8 cellular contexts compared by ENCODE assay signal in the genomic region with DNA sequence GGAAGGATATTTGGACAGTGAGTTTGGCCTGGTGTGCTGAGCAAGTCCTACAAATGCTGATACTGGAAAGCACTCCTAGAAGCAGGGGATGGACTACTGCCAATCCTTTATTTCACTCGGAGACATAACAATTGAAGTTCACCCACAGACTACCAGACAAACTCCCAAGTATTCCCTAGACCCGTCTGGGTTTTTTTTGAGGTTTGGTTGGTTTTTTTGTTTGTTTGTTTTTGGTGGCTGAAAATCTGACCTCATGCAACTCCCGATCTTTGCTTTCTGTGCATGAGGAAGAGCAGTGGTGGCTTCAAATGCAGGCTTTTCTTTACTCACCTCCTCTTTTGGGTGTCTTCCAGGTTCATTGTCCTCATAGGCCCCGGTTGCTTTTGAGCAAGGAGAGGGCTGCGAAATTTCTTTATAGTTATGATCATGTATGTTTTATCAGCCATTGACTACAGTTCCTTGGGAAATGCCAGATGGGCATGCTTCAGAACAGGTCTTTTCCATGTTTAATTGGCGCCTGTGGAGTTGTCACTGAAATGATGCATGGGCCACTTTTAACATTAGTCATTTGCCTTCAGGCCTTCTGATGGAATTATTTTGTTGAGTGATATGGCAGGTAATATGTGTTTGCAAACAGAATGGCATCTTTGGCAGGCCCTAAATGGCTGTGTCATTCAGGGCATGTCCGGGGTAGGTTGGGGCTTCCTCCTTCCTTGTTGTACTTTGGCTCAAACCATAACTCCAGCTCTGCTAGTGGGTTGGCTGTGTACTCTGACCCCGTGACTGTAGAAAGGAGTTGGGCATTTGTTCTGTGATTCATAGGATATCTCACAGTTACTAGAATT. TPM values are rescaled to one million over a fixed set of nuclear protein-coding genes. Genes with fewer than 3 reads are reported as not detected.
DNase-seq lines count a peak whose midpoint lies in the region; ATAC-seq and TF ChIP-seq lines count a peak whose summit lies in the region.

No MANE protein-coding gene starts in this region.

- no peak overlapping the region for H2AK5ac ChIP-seq in IMR-90 (ENCODE audit: low read depth, low read length)

- no peak overlapping the region for H4K8ac ChIP-seq in IMR-90 (ENCODE audit: low read depth in 2 of 2, low read length in 2 of 2)

- no TSS peak for BruUV-seq in IMR-90 (replicated peaks; lab: Mats Ljungman, UMichigan)

- no peaks in the 10 kb centered on the region; a peak in 1 of 4 replicates for H3K79me1 ChIP-seq in IMR-90 (ENCODE audit: low read depth in 1 of 2, low read length in 2 of 2)

- no peak overlapping the region for H3K23ac ChIP-seq in IMR-90 (ENCODE audit: low read depth, low read length)

- 100% methylated on average over 1 of the region's 8 CpGs; no CpG with 5 or more reads in 1 of the 2 experiments for WGBS in IMR-90 (ENCODE audit: extremely low coverage in 2 of 2, insufficient read length in 1 of 2), 2 experiments

- intact Hi-C loops in IMR-90 (cut with micrococcal nuclease), result no loop called here

- dilution Hi-C loops in IMR-90 (cut with HindIII; ENCODE audit: low sequenced_read_pairs, unreplicated experiment), result no loop called here

- H4K5ac ChIP-seq in IMR-90 (ENCODE audit: low read depth, low read length), result no peak overlapping the region

- H3K9ac ChIP-seq in IMR-90 (ENCODE audit: low read depth, low read length), result no peak overlapping the region

- H3K27me3 ChIP-seq in IMR-90 (ENCODE audit: control insufficient read depth, insufficient read depth, low read length), result peaks cover 4% of the 10 kb centered on the region

- peak overlapping the region; percentile 89 to 100 (median 98) for H3K27ac Mint-ChIP-seq in naive thymus-derived CD8-positive, alpha-beta T cell

- DNase-seq in IMR-90 (no peak), amniotic epithelial cell (ENCODE audit: low read depth) (peak; percentile 12), occipital lobe (lab: John Stamatoyannopoulos, UW) (no peak), COLO668 (lab: John Stamatoyannopoulos, UW; ENCODE audit: unreplicated experiment) (no peak), cerebellum (ENCODE audit: low spot score) (no peak)
- DNase-seq in naive thymus-derived CD8-positive, alpha-beta T cell, result no peak

- no peak overlapping the region for H3K14ac ChIP-seq in IMR-90 (replicated peaks; ENCODE audit: low read depth, low read length)

- in situ Hi-C loops in IMR-90 (cut with MboI; ENCODE audit: low sequenced_read_pairs), result no loop called here

- H3K4me3 ChIP-seq in GM08714 (ENCODE audit: low read length) (peak overlapping the region; percentile 64), IMR-90 (ENCODE audit: insufficient read depth, low read depth, low read length) (no peak overlapping the region)

- H4K20me1 ChIP-seq in IMR-90 (ENCODE audit: insufficient read depth, low read length), result no peaks in the 10 kb centered on the region

- H4K91ac ChIP-seq in IMR-90 (ENCODE audit: insufficient read depth, low read depth, low read length), result no peak overlapping the region

- H2BK5ac ChIP-seq in IMR-90 (ENCODE audit: low read depth, low read length, poor library complexity, severe bottlenecking), result no peak overlapping the region

- ATAC-seq in IMR-90 (ENCODE audit: low read depth) (no peak), GM19023 (IDR thresholded peaks at IDR 0.05; ENCODE audit: unreplicated experiment) (no peak)
- no peak for ATAC-seq in naive thymus-derived CD8-positive, alpha-beta T cell

- no peaks in the 10 kb centered on the region for H3K27me3 Mint-ChIP-seq in naive thymus-derived CD8-positive, alpha-beta T cell

- POLR2A ChIA-PET in IMR-90 (lab: Charles Lee; ENCODE audit: unreplicated experiment), result no interaction called here
- POLR2A ChIA-PET in naive thymus-derived CD8-positive, alpha-beta T cell (lab: Charles Lee), result interaction anchor here (0.7 kb wide), 1 partner anchor 15 kb away, joined by 3 read pairs; no protein-coding TSS in a partner anchor

- H3K9me1 ChIP-seq in IMR-90 (ENCODE audit: insufficient read depth, low read length), result no peaks in the 10 kb centered on the region

- peaks cover 3% of the 10 kb centered on the region; the same call in 1 of the 2 replicates for H3K4me1 ChIP-seq in IMR-90 (ENCODE audit: control insufficient read depth, insufficient read depth, low read length)

- H3K9me3 ChIP-seq in IMR-90 (ENCODE audit: control insufficient read depth, insufficient read depth, low read length), result no peaks in the 10 kb centered on the region

- no peak overlapping the region for H3K27ac ChIP-seq in IMR-90 (ENCODE audit: insufficient read depth, low read length)

- peaks cover 0 to 5% (median 0%) of the 10 kb centered on the region in 3 donors for H3K36me3 Mint-ChIP-seq in naive thymus-derived CD8-positive, alpha-beta T cell

- no peak overlapping the region for H3K4me2 ChIP-seq in IMR-90 (ENCODE audit: low read depth, low read length)

- TF ChIP-seq POLR2A in IMR-90 (IDR thresholded peaks at IDR 0.05; ENCODE audit: low read depth, low read length), result no peak

- H3K4ac ChIP-seq in IMR-90 (ENCODE audit: low read depth, low read length), result no peak overlapping the region

- no peak overlapping the region for H3K56ac ChIP-seq in IMR-90 (ENCODE audit: extremely low read depth, insufficient read depth, low read length)

- peak overlapping the region; percentile 13 for H2AFZ ChIP-seq in IMR-90 (replicated peaks; ENCODE audit: low read length, poor library complexity)

- peak overlapping the region; percentile 86 to 100 (median 99) for H3K4me3 Mint-ChIP-seq in naive thymus-derived CD8-positive, alpha-beta T cell

- no peak overlapping the region for H2AK9ac ChIP-seq in IMR-90 (replicated peaks; ENCODE audit: low read depth, low read length, poor library complexity)

- no peaks in the 10 kb centered on the region for H3K9me3 Mint-ChIP-seq in naive thymus-derived CD8-positive, alpha-beta T cell

- no peak overlapping the region for H2BK120ac ChIP-seq in IMR-90 (ENCODE audit: low read depth, low read length)

- no peak overlapping the region for H2BK15ac ChIP-seq in IMR-90 (ENCODE audit: low read depth, low read length)

- no peak for TF ChIP-seq RAD21 in IMR-90 (IDR thresholded peaks at IDR 0.05; ENCODE audit: low read length)

- TF ChIP-seq CTCF in IMR-90 (conservative IDR thresholded peaks at IDR 0.05; ENCODE audit: low read depth, low read length), result no peak

- H3K4me1 Mint-ChIP-seq in naive thymus-derived CD8-positive, alpha-beta T cell, result peaks cover 41 to 93% (median 85%) of the 10 kb centered on the region in 4 donors

- H2BK20ac ChIP-seq in IMR-90 (ENCODE audit: low read depth, low read length), result no peak overlapping the region

- H3K36me3 ChIP-seq in IMR-90 (ENCODE audit: control insufficient read depth, insufficient read depth, low read length), result no peaks in the 10 kb centered on the region

- CTCF ChIA-PET in IMR-90 (lab: Yijun Ruan, JAX), result no interaction called here

- H3K18ac ChIP-seq in IMR-90 (ENCODE audit: low read depth, low read length), result no peak overlapping the region

TF ChIP-seq in IMR-90, 13 proteins besides CTCF, POLR2A, EP300 and RAD21:
- TF ChIP-seq MAFK (IDR thresholded peaks at IDR 0.05; ENCODE audit: low read depth, low read length), result no peak
- no peak for TF ChIP-seq SMC3 (IDR thresholded peaks at IDR 0.05; ENCODE audit: low read depth, low read length)
- TF ChIP-seq NFE2L2 (IDR thresholded peaks at IDR 0.05; ENCODE audit: low read depth, low read length), result no peak
- TF ChIP-seq CHD1 (IDR thresholded peaks at IDR 0.05; ENCODE audit: low read depth, low read length), result no peak
- no peak for TF ChIP-seq CEBPB (IDR thresholded peaks at IDR 0.05; ENCODE audit: low read depth, low read length)
- TF ChIP-seq, protein P1, sequence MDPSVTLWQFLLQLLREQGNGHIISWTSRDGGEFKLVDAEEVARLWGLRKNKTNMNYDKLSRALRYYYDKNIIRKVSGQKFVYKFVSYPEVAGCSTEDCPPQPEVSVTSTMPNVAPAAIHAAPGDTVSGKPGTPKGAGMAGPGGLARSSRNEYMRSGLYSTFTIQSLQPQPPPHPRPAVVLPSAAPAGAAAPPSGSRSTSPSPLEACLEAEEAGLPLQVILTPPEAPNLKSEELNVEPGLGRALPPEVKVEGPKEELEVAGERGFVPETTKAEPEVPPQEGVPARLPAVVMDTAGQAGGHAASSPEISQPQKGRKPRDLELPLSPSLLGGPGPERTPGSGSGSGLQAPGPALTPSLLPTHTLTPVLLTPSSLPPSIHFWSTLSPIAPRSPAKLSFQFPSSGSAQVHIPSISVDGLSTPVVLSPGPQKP (IDR thresholded peaks at IDR 0.05; ENCODE audit: borderline replicate concordance, low read depth, low read length), result no peak
- no peak for TF ChIP-seq USF2 (IDR thresholded peaks at IDR 0.05; ENCODE audit: low read depth, low read length)
- TF ChIP-seq FOS (IDR thresholded peaks at IDR 0.05; ENCODE audit: low read depth, low read length), result no peak
- TF ChIP-seq MAZ (IDR thresholded peaks at IDR 0.05; ENCODE audit: borderline replicate concordance, low read depth, low read length), result no peak
- no peak for TF ChIP-seq RCOR1 (IDR thresholded peaks at IDR 0.05; ENCODE audit: insufficient replicate concordance, low read length)
- no peak for TF ChIP-seq BHLHE40 (IDR thresholded peaks at IDR 0.05; ENCODE audit: low read depth, low read length)
- no peak for TF ChIP-seq RFX5 (IDR thresholded peaks at IDR 0.05; ENCODE audit: low read depth, low read length)

RNA-seq across cellular contexts. Expression of gene PLCXD2, which starts 1.9 kb away (rescaled TPM):
- total RNA-seq in IMR-90 (2012; rRNA removed) (2.2 and 2.5 TPM in 2 replicates), occipital lobe (48.0 TPM), cerebellum (37.9 TPM)
- 0.55 and 0.57 TPM in 2 replicates for polyA plus RNA-seq in IMR-90 (2012; rRNA removed)
- 0.20 and 0.37 TPM in 2 replicates for polyA plus RNA-seq in IMR-90 (2012; cell fraction: cytosol; rRNA removed)
- 0.74 and 1.9 TPM in 2 replicates for polyA plus RNA-seq in IMR-90 (2012; cell fraction: nucleus; rRNA removed; ENCODE audit: low replicate concordance)
- total RNA-seq in naive thymus-derived CD8-positive, alpha-beta T cell, result 10 to 100 TPM; 11.6 to 12.3 TPM
- polyA plus RNA-seq in naive thymus-derived CD8-positive, alpha-beta T cell, result 1 to 10 TPM; 2.3 to 2.5 (median 2.4) TPM
